Comparison of ENCODE assay signal across 24 cellular contexts in the genomic region with DNA sequence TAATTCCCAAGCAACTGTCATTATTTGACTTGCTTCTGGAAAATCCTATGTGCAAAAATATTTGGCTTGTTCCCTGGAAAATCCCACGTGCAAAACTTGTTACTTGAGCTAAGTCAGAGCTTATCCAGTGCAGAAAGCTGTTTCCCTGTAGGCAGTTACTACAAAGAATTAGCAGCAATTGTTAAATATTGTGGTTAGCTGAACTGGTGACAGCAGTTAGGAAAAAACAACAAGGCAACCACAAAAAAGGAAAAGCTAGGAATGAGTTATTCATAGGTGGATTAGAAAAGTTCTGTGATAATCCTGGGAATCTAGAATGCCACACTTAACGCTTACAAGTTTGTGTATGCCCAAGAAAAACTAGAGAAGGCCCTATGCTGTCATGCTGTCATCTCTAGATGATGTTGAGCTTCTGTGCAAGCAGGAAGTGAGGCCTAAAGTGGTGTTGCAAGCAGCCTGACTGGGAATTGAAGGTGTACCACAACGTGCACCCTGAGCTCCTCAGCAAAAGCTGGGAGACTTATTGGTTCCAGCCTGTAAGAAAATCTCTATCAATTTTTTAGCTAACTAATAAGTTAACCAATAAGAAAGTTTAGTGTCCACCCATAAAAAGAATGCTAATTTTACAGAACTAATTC.
DNase-seq lines count a peak whose midpoint lies in the region; ATAC-seq and TF ChIP-seq lines count a peak whose summit lies in the region.
"Had no signal": no experiment of that assay in that cellular context is flagged by ENCODE, and none has a peak within 500 bp of the region (broad histone marks: within the 10 kb centered on the region; RNA-seq: fewer than 3 reads in every experiment).

No MANE protein-coding gene starts in this region.

- no peaks in the 10 kb centered on the region for H3K9me2 ChIP-seq in Karpas-422 (replicated peaks; ENCODE audit: insufficient read depth, low read length)
- H3K9me2 ChIP-seq: SK-N-SH had no signal

- H3K4me3 ChIP-seq in Karpas-422 (ENCODE audit: low read length) (no peak overlapping the region), SJCRH30 (no peak overlapping the region), epithelial cell of esophagus (ENCODE audit: low read length) (no peak overlapping the region)
- H3K4me3 ChIP-seq: BLaER1, body of pancreas, smooth muscle cell had no signal

- H3K36me3 ChIP-seq in Karpas-422 (ENCODE audit: insufficient read depth, low read length) (no peaks in the 10 kb centered on the region), SJCRH30 (no peaks in the 10 kb centered on the region)
- H3K36me3 ChIP-seq: BLaER1 had no signal

- H2AFZ ChIP-seq in Karpas-422 (ENCODE audit: low read length) = peak overlapping the region; percentile 54; the same call in 1 of the 2 replicates

- peak; percentile 47 for DNase-seq in DMS53 (lab: John Stamatoyannopoulos, UW)
- DNase-seq in Karpas-422 = no peak
- DNase-seq in SJCRH30 = peak; percentile 33 to 73
- DNase-seq in epithelial cell of esophagus (ENCODE audit: low read depth) = peak; percentile 21
- no peak for DNase-seq in stimulated activated CD4-positive, alpha-beta T cell treated with anti-CD3 and anti-CD28 coated beads, Interleukin-1b, Interleukin-23, amount 100 ng/mL, for 48 hours
- no peak for DNase-seq in posterior cingulate gyrus
- DNase-seq in stimulated activated CD4-positive, alpha-beta T cell treated with anti-CD3 and anti-CD28 coated beads, Interleukin-4, amount 100 ng/mL, for 1 hour = no peak
- DNase-seq: ACHN; activated CD4-positive, alpha-beta T cell treated with anti-CD3 and anti-CD28 coated beads, Interleukin-2, amount 10 ng/mL, durations not matched to agents 24 days and 14 days; activated gamma-delta T cell treated with Interleukin-2 at 50 U/mL for 16 hours; activated T-cell treated with anti-CD3 and anti-CD28 coated beads, Interleukin-2, amount 50 U/mL, for 24 hours; body of pancreas; GDM1; NCI-H1105; NCI-H2029 treated with DMSO at 0.1 percent for 48 hours; NCI-H345; NCI-H748 treated with DMSO at 0.1 percent for 48 hours; SK-N-SH; trophoblast cell had no signal

- H3K79me2 ChIP-seq in Karpas-422 (ENCODE audit: low read length) = no peaks in the 10 kb centered on the region

- no peak for TF ChIP-seq CTCF in epithelial cell of esophagus (IDR thresholded peaks at IDR 0.05; ENCODE audit: insufficient read depth, low read depth, low read length, missing control alignments)

- intact Hi-C loops in posterior cingulate gyrus (cut with DNase I) = loop anchor here (10.0 kb wide), 1 partner anchor 1212 kb away; no protein-coding TSS in a partner anchor

- H3K4me2 ChIP-seq in Karpas-422 (ENCODE audit: low read depth, low read length, poor library complexity, severe bottlenecking) = no peak overlapping the region
- H3K4me2 ChIP-seq: BLaER1, SK-N-SH, smooth muscle cell had no signal

- H3K9ac ChIP-seq in Karpas-422 (ENCODE audit: low read length) = no peak overlapping the region
- H3K9ac ChIP-seq: BLaER1, SK-N-SH had no signal

- H3K27ac ChIP-seq in Karpas-422 (ENCODE audit: low read length) = no peak overlapping the region
- no peak overlapping the region for H3K27ac ChIP-seq in SJCRH30
- H3K27ac ChIP-seq: BLaER1, body of pancreas, VCaP had no signal

- 0 out of 2 replicates have a peak, but pooled peaks cover 2% of the 10 kb centered on the region for H3K4me1 ChIP-seq in Karpas-422 (ENCODE audit: low read length)
- H3K4me1 ChIP-seq in SJCRH30 = 0 out of 2 replicates have a peak, but pooled peaks cover 4% of the 10 kb centered on the region

- H3K9me3 ChIP-seq in Karpas-422 (ENCODE audit: low read length) (no peaks in the 10 kb centered on the region), SJCRH30 (replicated peaks) (no peaks in the 10 kb centered on the region)
- H3K9me3 ChIP-seq: BLaER1, body of pancreas, SK-N-SH had no signal

- H3K27me3 ChIP-seq in Karpas-422 (ENCODE audit: low read length) (no peaks in the 10 kb centered on the region), SJCRH30 (no peaks in the 10 kb centered on the region)
- H3K27me3 ChIP-seq: BLaER1, body of pancreas had no signal

- no peak for ATAC-seq in GM18498 (IDR thresholded peaks at IDR 0.05; ENCODE audit: unreplicated experiment)
- ATAC-seq: body of pancreas; natural killer cell treated with Interleukin-12 subunit alpha and Interleukin-12 subunit beta and Interleukin-15 and Interleukin-18, amount 100 ng/mL, for 72 hours had no signal

- no peaks in the 10 kb centered on the region for H4K20me1 ChIP-seq in Karpas-422 (ENCODE audit: insufficient read depth, low read depth, low read length)
- H4K20me1 ChIP-seq: BLaER1 had no signal

Comparison
In these comparisons a context has a peak if more than half of its experiments do, and no peak if none do; other contexts are left out.
1. DNase-seq: peak in DMS53 (single experiment), SJCRH30 (2 of 2) and epithelial cell of esophagus (single experiment); none in Karpas-422 (single experiment), stimulated activated CD4-positive, alpha-beta T cell treated with anti-CD3 and anti-CD28 coated beads, Interleukin-1b, Interleukin-23, amount 100 ng/mL, for 48 hours (single experiment), posterior cingulate gyrus (0 of 10) and stimulated activated CD4-positive, alpha-beta T cell treated with anti-CD3 and anti-CD28 coated beads, Interleukin-4, amount 100 ng/mL, for 1 hour (single experiment).